Comparison of ENCODE assay signal across 9 cellular contexts in genomic region chr14:104005489-104005888, GRCh38.
"Had no signal": no experiment of that assay in that cellular context is flagged by ENCODE, and none has a peak within 500 bp of the region (broad histone marks: within the 10 kb centered on the region; RNA-seq: fewer than 3 reads in every experiment).

No MANE protein-coding gene starts in this region.

- DNase-seq: H7, IMR-90, KG1 had no signal

- H3K9me3 ChIP-seq: HAP-1 had no signal

- H3K4me3 Mint-ChIP-seq: GM23338 had no signal

- H3K4me3 ChIP-seq: GM23338, HAP-1, K562 had no signal

- ATAC-seq: GM23338, HCT116, K562 had no signal

- H3K4me1 Mint-ChIP-seq: GM23338 had no signal

- H3K27ac Mint-ChIP-seq: GM23338 had no signal

- FAIRE-seq: H1, K562 had no signal

- H3K27ac ChIP-seq: HL-60 had no signal

- H3K36me3 ChIP-seq: HAP-1 had no signal

- H3K4me1 ChIP-seq: HAP-1 had no signal
